24 cellular contexts compared by ENCODE assay signal in genomic region chr4:154132406-154132805, GRCh38.
DNase-seq lines count a peak whose midpoint lies in the region; ATAC-seq, FAIRE-seq and TF ChIP-seq lines count a peak whose summit lies in the region.
"Had no signal": no experiment of that assay in that cellular context is flagged by ENCODE, and none has a peak within 500 bp of the region (broad histone marks: within the 10 kb centered on the region; RNA-seq: fewer than 3 reads in every experiment).

No MANE protein-coding gene starts in this region.

- H2AFZ ChIP-seq in astrocyte (ENCODE audit: low read depth, low read length): no peak overlapping the region

- peak overlapping the region; percentile 49 for H3K27ac Mint-ChIP-seq in astrocyte (ENCODE audit: unreplicated experiment)
- H3K27ac Mint-ChIP-seq: CD4-positive, alpha-beta T cell had no signal

- H3K4me3 ChIP-seq in astrocyte (ENCODE audit: insufficient read depth, low read depth, low read length): no peak overlapping the region
- H3K4me3 ChIP-seq: SK-N-MC had no signal

- H3K36me3 Mint-ChIP-seq in astrocyte (ENCODE audit: low read depth, unreplicated experiment): peaks cover 8% of the 10 kb centered on the region

- no peaks in the 10 kb centered on the region for H3K9me3 ChIP-seq in astrocyte (ENCODE audit: insufficient read depth, low read depth, low read length)

- H3K4me1 Mint-ChIP-seq in astrocyte (ENCODE audit: low read depth, unreplicated experiment): peaks cover 36% of the 10 kb centered on the region

- H3K27me3 ChIP-seq in astrocyte (ENCODE audit: insufficient read depth, low read length): no peaks in the 10 kb centered on the region

- H3K4me3 Mint-ChIP-seq in astrocyte (ENCODE audit: unreplicated experiment): no peak overlapping the region
- H3K4me3 Mint-ChIP-seq: CD4-positive, alpha-beta T cell had no signal

- no peaks in the 10 kb centered on the region for H3K79me2 ChIP-seq in astrocyte (ENCODE audit: insufficient read depth, low read length)

- H3K36me3 ChIP-seq in astrocyte (ENCODE audit: insufficient read depth, low read length): no peaks in the 10 kb centered on the region

- H3K27me3 Mint-ChIP-seq in astrocyte (ENCODE audit: low read depth, unreplicated experiment): peaks cover 3% of the 10 kb centered on the region

- H4K20me1 ChIP-seq in astrocyte (ENCODE audit: insufficient read depth, low read length): no peaks in the 10 kb centered on the region

- ATAC-seq in GM18909 (IDR thresholded peaks at IDR 0.05; ENCODE audit: poor library complexity, unreplicated experiment): no peak
- ATAC-seq: HepG2 had no signal

- no peak for TF ChIP-seq CTCF in astrocyte (IDR thresholded peaks at IDR 0.05; ENCODE audit: insufficient read depth, low read depth, low read length)

- H3K4me1 ChIP-seq in astrocyte (ENCODE audit: insufficient read depth, low read length): no peaks in the 10 kb centered on the region

- H3K9me3 Mint-ChIP-seq in astrocyte (ENCODE audit: unreplicated experiment): peaks cover 4% of the 10 kb centered on the region
- H3K9me3 Mint-ChIP-seq: CD4-positive, alpha-beta T cell had no signal

- peak; percentile 5 for FAIRE-seq in astrocyte (lab: Jason Lieb, UNC)
- FAIRE-seq: A204.1, GM18507, GM19239, H54, HepG2 had no signal

- DNase-seq in A172 (ENCODE audit: low spot score): peak; percentile 37
- DNase-seq in HS-27A (ENCODE audit: low read depth): peak; percentile 43
- DNase-seq in astrocyte (ENCODE audit: low read depth): peak; percentile 57
- DNase-seq in glomerular visceral epithelial cell (ENCODE audit: extremely low spot score): peak; percentile 24
- no peak for DNase-seq in DMS79 treated with DMSO at 0.1 percent for 48 hours (lab: John Stamatoyannopoulos, UW)
- no peak for DNase-seq in NCI-H2196 treated with DMSO at 0.1 percent for 48 hours (lab: John Stamatoyannopoulos, UW; ENCODE audit: unreplicated experiment)
- no peak for DNase-seq in stimulated activated CD4-positive, alpha-beta T cell treated with anti-CD3 and anti-CD28 coated beads, Interleukin-2, amount 100 ng/mL, for 48 hours
- DNase-seq: CD4-positive, alpha-beta T cell; COR-L47; GDM1; KBM-7; NCI-H1092; NCI-H1436; NCI-H187 treated with DMSO at 0.1 percent for 48 hours; NCI-H2107; NCI-H524 treated with DMSO at 0.1 percent for 48 hours; SHP77 treated with DMSO at 0.1 percent for 48 hours had no signal

- peak overlapping the region; percentile 43 for H3K4me2 ChIP-seq in astrocyte (ENCODE audit: low read length)

- no peak overlapping the region for H3K9ac ChIP-seq in astrocyte (ENCODE audit: low read length)

- peak overlapping the region; percentile 9 for H3K27ac ChIP-seq in astrocyte (ENCODE audit: low read depth, low read length)
- H3K27ac ChIP-seq: SK-N-MC had no signal

Comparison
In these comparisons a context has a peak if more than half of its experiments do, and no peak if none do; other contexts are left out.
1. DNase-seq: peak in A172 (single experiment), HS-27A (single experiment), astrocyte (single experiment) and glomerular visceral epithelial cell (single experiment); none in DMS79 treated with DMSO at 0.1 percent for 48 hours (single experiment), NCI-H2196 treated with DMSO at 0.1 percent for 48 hours (single experiment) and stimulated activated CD4-positive, alpha-beta T cell treated with anti-CD3 and anti-CD28 coated beads, Interleukin-2, amount 100 ng/mL, for 48 hours (0 of 2).